ENCODE assay signal across 8 cellular contexts in the genomic region with DNA sequence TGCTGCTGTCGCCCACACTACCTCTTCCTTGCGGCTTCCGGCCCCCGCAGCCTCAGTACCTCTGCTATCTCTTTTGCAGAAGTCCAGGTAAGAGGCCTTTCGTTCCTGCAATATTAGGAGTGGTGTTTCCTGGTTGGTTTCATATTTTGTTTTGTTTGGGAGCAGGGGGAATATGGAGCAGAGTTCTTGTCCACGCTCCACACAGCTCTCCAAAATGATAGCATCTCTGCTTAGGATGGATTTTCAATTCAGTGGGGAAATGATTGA. TPM values are rescaled to one million over a fixed set of nuclear protein-coding genes. Genes with fewer than 3 reads are reported as not detected.
DNase-seq lines count a peak whose midpoint lies in the region; ATAC-seq lines count a peak whose summit lies in the region.

No MANE protein-coding gene starts in this region.

- CTCF ChIA-PET in CD8-positive, alpha-beta memory T cell (lab: Charles Lee): interaction anchor here (1.2 to 1.9 kb wide), 3 partner anchors 85 to 211 kb away, joined by 3 to 12 read pairs (median 6); no protein-coding TSS in a partner anchor

- peaks cover 27% of the 10 kb centered on the region for H3K36me3 ChIP-seq in CD8-positive, alpha-beta memory T cell (ENCODE audit: insufficient read depth, low read length)

- H3K27me3 Mint-ChIP-seq in CD8-positive, alpha-beta memory T cell: peaks cover 0 to 1% of the 10 kb centered on the region in 2 donors
- no peaks in the 10 kb centered on the region for H3K27me3 Mint-ChIP-seq in naive thymus-derived CD8-positive, alpha-beta T cell

- H3K4me1 ChIP-seq in CD8-positive, alpha-beta memory T cell (ENCODE audit: insufficient read depth, low read length): peaks cover 21% of the 10 kb centered on the region

- POLR2A ChIA-PET in CD8-positive, alpha-beta memory T cell (lab: Charles Lee): interaction anchor here (1.0 to 1.7 kb wide), 5 partner anchors 168 to 1256 kb away, joined by 3 to 11 read pairs (median 5); partner anchors contain the start of genes DAD1 and METTL3
- POLR2A ChIA-PET in naive thymus-derived CD8-positive, alpha-beta T cell (lab: Charles Lee): interaction anchor here (0.5 to 2.2 kb wide), 10 partner anchors 10 to 941 kb away, joined by 3 to 14 read pairs (median 6); partner anchors contain the start of genes ABHD4 and LRP10

- peak overlapping the region; percentile 77 for H3K27ac ChIP-seq in CD8-positive, alpha-beta memory T cell (ENCODE audit: low read depth, low read length)
- H3K27ac ChIP-seq in caudate nucleus (ENCODE audit: low read depth, low read length): peak overlapping the region; percentile 94

- peaks cover 18 to 50% (median 21%) of the 10 kb centered on the region in 3 donors for H3K36me3 Mint-ChIP-seq in CD8-positive, alpha-beta memory T cell
- peaks cover 22 to 48% (median 35%) of the 10 kb centered on the region in 3 donors for H3K36me3 Mint-ChIP-seq in naive thymus-derived CD8-positive, alpha-beta T cell

- peaks cover 0 to 4% (median 0%) of the 10 kb centered on the region in 5 donors for H3K9me3 Mint-ChIP-seq in CD8-positive, alpha-beta memory T cell
- peaks cover 0 to 8% (median 1%) of the 10 kb centered on the region in 9 donors for H3K9me3 Mint-ChIP-seq in naive thymus-derived CD8-positive, alpha-beta T cell

- H3K27ac Mint-ChIP-seq in CD8-positive, alpha-beta memory T cell: peak overlapping the region; percentile 81 to 99 (median 98)
- peak overlapping the region; percentile 92 to 98 (median 96) for H3K27ac Mint-ChIP-seq in naive thymus-derived CD8-positive, alpha-beta T cell

- peak overlapping the region; percentile 71 for H3K4me3 ChIP-seq in CD8-positive, alpha-beta memory T cell (ENCODE audit: low read length)

- H3K4me1 Mint-ChIP-seq in CD8-positive, alpha-beta memory T cell: peaks cover 32 to 40% (median 39%) of the 10 kb centered on the region in 3 donors
- H3K4me1 Mint-ChIP-seq in naive thymus-derived CD8-positive, alpha-beta T cell: peaks cover 21 to 36% (median 33%) of the 10 kb centered on the region in 4 donors

- no peaks in the 10 kb centered on the region for H3K9me3 ChIP-seq in CD8-positive, alpha-beta memory T cell (ENCODE audit: low read length)

- ATAC-seq in HG03342 (IDR thresholded peaks at IDR 0.05; ENCODE audit: unreplicated experiment): peak; percentile 22
- no peak for ATAC-seq in naive thymus-derived CD8-positive, alpha-beta T cell
- no peak for ATAC-seq in HG03442 (IDR thresholded peaks at IDR 0.05; ENCODE audit: unreplicated experiment)
- no peak for ATAC-seq in GM18870 (IDR thresholded peaks at IDR 0.05; ENCODE audit: unreplicated experiment)

- H3K27me3 ChIP-seq in CD8-positive, alpha-beta memory T cell (ENCODE audit: insufficient read depth, low read length, poor library complexity, severe bottlenecking): no peaks in the 10 kb centered on the region

- DNase-seq in CD8-positive, alpha-beta memory T cell: no peak
- DNase-seq in caudate nucleus (lab: John Stamatoyannopoulos, UW): no peak
- DNase-seq in naive thymus-derived CD8-positive, alpha-beta T cell: no peak
- no peak for DNase-seq in SHP77 (lab: John Stamatoyannopoulos, UW)
- DNase-seq in DMS53 treated with DMSO at 0.1 percent for 48 hours (lab: John Stamatoyannopoulos, UW; ENCODE audit: unreplicated experiment): no peak

- peak overlapping the region; percentile 92 to 98 (median 96) for H3K4me3 Mint-ChIP-seq in CD8-positive, alpha-beta memory T cell
- peak overlapping the region; percentile 86 to 97 (median 91) for H3K4me3 Mint-ChIP-seq in naive thymus-derived CD8-positive, alpha-beta T cell

RNA-seq across cellular contexts. Expression of gene OXA1L, which starts 0.8 kb away (rescaled TPM):
- 100 to 1,000 TPM; 126 to 128 TPM for total RNA-seq in CD8-positive, alpha-beta memory T cell
- 57.3 TPM for polyA plus RNA-seq in CD8-positive, alpha-beta memory T cell
- total RNA-seq in naive thymus-derived CD8-positive, alpha-beta T cell: 100 to 1,000 TPM; 159 to 166 TPM
- 10 to 100 TPM; 56.3 to 67.4 (median 57.1) TPM for polyA plus RNA-seq in naive thymus-derived CD8-positive, alpha-beta T cell

RNA-seq across cellular contexts. Expression of gene SLC7A7, which starts 48.0 kb away (rescaled TPM):
- total RNA-seq in CD8-positive, alpha-beta memory T cell: under 1 TPM; 0.70 to 0.75 TPM
- not detected for polyA plus RNA-seq in CD8-positive, alpha-beta memory T cell
- 1 to 10 TPM; 2.6 to 3.5 TPM for total RNA-seq in naive thymus-derived CD8-positive, alpha-beta T cell
- under 1 TPM; 0.13 to 0.46 (median 0.26) TPM for polyA plus RNA-seq in naive thymus-derived CD8-positive, alpha-beta T cell
